ENCODE assay signal across 10 cellular contexts in genomic region chr1:38014171-38014570, GRCh38. TPM values are rescaled to one million over a fixed set of nuclear protein-coding genes. Genes with fewer than 3 reads are reported as not detected.
DNase-seq lines count a peak whose midpoint lies in the region; ATAC-seq, FAIRE-seq and TF ChIP-seq lines count a peak whose summit lies in the region.
"Had no signal": no experiment of that assay in that cellular context is flagged by ENCODE, and none has a peak within 500 bp of the region (broad histone marks: within the 10 kb centered on the region; RNA-seq: fewer than 3 reads in every experiment).

No MANE protein-coding gene starts in this region.

- peaks cover 50% of the 10 kb centered on the region for H3K79me2 ChIP-seq in keratinocyte (ENCODE audit: control insufficient read depth, insufficient read depth, low read length)

- dilution Hi-C loops in keratinocyte (cut with MboI; ENCODE audit: extremely low pct_ligation_motif_present, low sequenced_read_pairs), result no loop called here

- peak; percentile 33 for TF ChIP-seq CTCF in AG09309 (IDR thresholded peaks at IDR 0.05; ENCODE audit: control insufficient read depth, insufficient read depth, low read depth, low read length, missing control alignments)
- TF ChIP-seq CTCF in keratinocyte (optimal IDR thresholded peaks at IDR 0.05 in 1 of 3, IDR thresholded peaks at IDR 0.05 in 1 of 3, conservative IDR thresholded peaks at IDR 0.05 in 1 of 3; ENCODE audit: extremely low read depth in 1 of 3, insufficient read depth in 2 of 3, low read length in 3 of 3), result peak in 1 of 3 experiments; percentile 22

- H3K9me3 ChIP-seq in HAP-1, result no peaks in the 10 kb centered on the region
- H3K9me3 ChIP-seq in keratinocyte (ENCODE audit: control insufficient read depth, low read depth, low read length), result no peaks in the 10 kb centered on the region
- H3K9me3 ChIP-seq: uterus had no signal

- H3K9ac ChIP-seq in keratinocyte (ENCODE audit: control insufficient read depth, extremely low read depth, insufficient read depth, low read length), result no peak overlapping the region

- H3K27me3 ChIP-seq in HAP-1 (ENCODE audit: low read depth) (no peaks in the 10 kb centered on the region), keratinocyte (ENCODE audit: control insufficient read depth, extremely low read depth, insufficient read depth, low read length) (no peaks in the 10 kb centered on the region)
- H3K27me3 ChIP-seq: uterus had no signal

- H3K4me3 ChIP-seq in AG09309 (ENCODE audit: control insufficient read depth, low read depth, low read length), result no peak overlapping the region; the same call in 1 of the 2 replicates
- peak overlapping the region; percentile 80 for H3K4me3 ChIP-seq in HAP-1
- H3K4me3 ChIP-seq in keratinocyte (ENCODE audit: control insufficient read depth in 2 of 3, extremely low read depth in 1 of 3, insufficient read depth in 2 of 3, low read depth in 1 of 3, low read length in 3 of 3), result peak overlapping the region in 2 of 3 experiments; percentile 21 to 32

- peaks cover 3% of the 10 kb centered on the region for H3K9me1 ChIP-seq in keratinocyte (ENCODE audit: control insufficient read depth, extremely low read depth, insufficient read depth, low read length)

- in situ Hi-C loops in HAP-1 (cut with MboI; ENCODE audit: low sequenced_read_pairs), result no loop called here

- FAIRE-seq in keratinocyte (lab: Jason Lieb, UNC), result no peak

- peak overlapping the region; percentile 84 for H3K4me2 ChIP-seq in keratinocyte (ENCODE audit: control insufficient read depth, extremely low read depth, insufficient read depth, low read depth, low read length)

- peak overlapping the region; percentile 36 to 99 for H3K27ac Mint-ChIP-seq in activated naive CD4-positive, alpha-beta T cell treated with anti-CD3 and anti-CD28 coated beads, Interleukin-2, amount 50 U/mL, for 72 hours

- TF ChIP-seq POLR2A in GM18505 (IDR thresholded peaks at IDR 0.05; ENCODE audit: borderline replicate concordance, extremely low read depth, insufficient read depth, insufficient read length), result no peak

- no peak for DNase-seq in AG09309 (ENCODE audit: low read depth)
- peak in 1 of 2 experiments; percentile 13 for DNase-seq in HAP-1 (ENCODE audit: low spot score in 2 of 2)
- no peak for DNase-seq in activated naive CD4-positive, alpha-beta T cell treated with anti-CD3 and anti-CD28 coated beads, Interleukin-2, amount 50 U/mL, for 72 hours (ENCODE audit: low spot score in 2 of 2)
- no peak for DNase-seq in keratinocyte (ENCODE audit: low read depth, low spot score)
- no peak for DNase-seq in Ammon's horn (ENCODE audit: low spot score)
- DNase-seq: stimulated activated CD4-positive, alpha-beta T cell treated with anti-CD3 and anti-CD28 coated beads, Interleukin-15, amount 100 ng/mL, for 24 hours; uterus had no signal

- H3K9me3 Mint-ChIP-seq in activated naive CD4-positive, alpha-beta T cell treated with anti-CD3 and anti-CD28 coated beads, Interleukin-2, amount 50 U/mL, for 72 hours, result no peaks in the 10 kb centered on the region

- H3K36me3 ChIP-seq in HAP-1 (replicated peaks), result peaks cover 42% of the 10 kb centered on the region
- peaks cover 9 to 24% of the 10 kb centered on the region in 2 experiments for H3K36me3 ChIP-seq in keratinocyte (ENCODE audit: control insufficient read depth in 2 of 2, extremely low read depth in 1 of 2, insufficient read depth in 2 of 2, low read length in 2 of 2)
- H3K36me3 ChIP-seq: uterus had no signal

- H4K20me1 ChIP-seq in keratinocyte (ENCODE audit: control insufficient read depth, extremely low read depth, insufficient read depth, low read length), result no peaks in the 10 kb centered on the region

- no peak for ATAC-seq in activated naive CD4-positive, alpha-beta T cell treated with anti-CD3 and anti-CD28 coated beads, Interleukin-2, amount 50 U/mL, for 72 hours
- ATAC-seq in HG03135 (IDR thresholded peaks at IDR 0.05; ENCODE audit: unreplicated experiment) (no peak), HG03159 (IDR thresholded peaks at IDR 0.05; ENCODE audit: unreplicated experiment) (no peak), GM18505 (IDR thresholded peaks at IDR 0.05; ENCODE audit: unreplicated experiment) (no peak)

- no peak overlapping the region for H2AFZ ChIP-seq in keratinocyte (ENCODE audit: control insufficient read depth, low read length)

- peaks cover 6% of the 10 kb centered on the region for H3K4me1 ChIP-seq in HAP-1
- peaks cover 30% of the 10 kb centered on the region for H3K4me1 ChIP-seq in keratinocyte (ENCODE audit: control insufficient read depth, extremely low read depth, insufficient read depth, low read length)

- peaks cover 19 to 21% of the 10 kb centered on the region in 2 donors for H3K36me3 Mint-ChIP-seq in activated naive CD4-positive, alpha-beta T cell treated with anti-CD3 and anti-CD28 coated beads, Interleukin-2, amount 50 U/mL, for 72 hours

- no peak overlapping the region for H3K27ac ChIP-seq in keratinocyte (ENCODE audit: control insufficient read depth, insufficient read depth, low read length)

RNA-seq across cellular contexts. Expression of gene UTP11, which starts 1.6 kb away (rescaled TPM):
- total RNA-seq in activated naive CD4-positive, alpha-beta T cell treated with anti-CD3 and anti-CD28 coated beads, Interleukin-2, amount 50 U/mL, for 72 hours, result 10 to 100 TPM; 55.7 to 92.2 TPM
- polyA plus RNA-seq in keratinocyte, result 24.1 to 50.0 TPM (median 49.1 TPM) in 3 replicates
- 145 TPM for polyA plus RNA-seq in keratinocyte (2011; ENCODE audit: low read depth)
- polyA plus RNA-seq in keratinocyte (2011; cell fraction: cytosol; rRNA removed), result 26.4 and 35.2 TPM in 2 replicates
- 24.5 and 39.0 TPM in 2 replicates for polyA plus RNA-seq in keratinocyte (2011; cell fraction: nucleus; rRNA removed)
- polyA plus RNA-seq in keratinocyte (2012; ENCODE audit: low replicate concordance), result 31.7 and 64.5 TPM in 2 replicates
- polyA minus RNA-seq in keratinocyte, result 5.7 to 12.6 TPM (median 7.4 TPM) in 3 replicates
- 15.3 TPM for polyA minus RNA-seq in keratinocyte (2011; cell fraction: cytosol; rRNA and poly(A)+ RNA removed)
- 6.4 and 13.8 TPM in 2 replicates for polyA minus RNA-seq in keratinocyte (2011; cell fraction: nucleus; rRNA and poly(A)+ RNA removed)

RNA-seq across cellular contexts. Expression of gene FHL3, which starts 8.9 kb away (rescaled TPM):
- total RNA-seq in activated naive CD4-positive, alpha-beta T cell treated with anti-CD3 and anti-CD28 coated beads, Interleukin-2, amount 50 U/mL, for 72 hours, result 10 to 100 TPM; 17.9 to 39.0 TPM
- polyA plus RNA-seq in keratinocyte, result 5.1 to 24.6 TPM (median 5.2 TPM) in 3 replicates
- polyA plus RNA-seq in keratinocyte (2011; ENCODE audit: low read depth), result 6.6 TPM
- 9.0 and 16.5 TPM in 2 replicates for polyA plus RNA-seq in keratinocyte (2011; cell fraction: cytosol; rRNA removed)
- polyA plus RNA-seq in keratinocyte (2011; cell fraction: nucleus; rRNA removed), result 10.2 and 14.7 TPM in 2 replicates
- polyA plus RNA-seq in keratinocyte (2012; ENCODE audit: low replicate concordance), result 11.9 and 29.7 TPM in 2 replicates
- polyA minus RNA-seq in keratinocyte, result 16.0 to 51.9 TPM (median 20.1 TPM) in 3 replicates
- 16.7 TPM for polyA minus RNA-seq in keratinocyte (2011; cell fraction: cytosol; rRNA and poly(A)+ RNA removed)
- 9.4 and 14.0 TPM in 2 replicates for polyA minus RNA-seq in keratinocyte (2011; cell fraction: nucleus; rRNA and poly(A)+ RNA removed)

RNA-seq across cellular contexts. Expression of gene SF3A3, which starts 24.3 kb away (rescaled TPM):
- total RNA-seq in activated naive CD4-positive, alpha-beta T cell treated with anti-CD3 and anti-CD28 coated beads, Interleukin-2, amount 50 U/mL, for 72 hours, result 10 to 100 TPM; 92.9 to 99.3 TPM
- polyA plus RNA-seq in keratinocyte, result 26.4 to 47.0 TPM (median 44.5 TPM) in 3 replicates
- polyA plus RNA-seq in keratinocyte (2011; ENCODE audit: low read depth), result 125 TPM
- polyA plus RNA-seq in keratinocyte (2011; cell fraction: cytosol; rRNA removed), result 27.8 and 45.9 TPM in 2 replicates
- 37.7 and 48.5 TPM in 2 replicates for polyA plus RNA-seq in keratinocyte (2011; cell fraction: nucleus; rRNA removed)
- 30.4 and 59.0 TPM in 2 replicates for polyA plus RNA-seq in keratinocyte (2012; ENCODE audit: low replicate concordance)
- 7.8 to 38.2 TPM (median 21.6 TPM) in 3 replicates for polyA minus RNA-seq in keratinocyte
- 37.4 TPM for polyA minus RNA-seq in keratinocyte (2011; cell fraction: cytosol; rRNA and poly(A)+ RNA removed)
- polyA minus RNA-seq in keratinocyte (2011; cell fraction: nucleus; rRNA and poly(A)+ RNA removed), result 19.1 and 28.4 TPM in 2 replicates

RNA-seq across cellular contexts. Expression of gene POU3F1, which starts 32.4 kb away (rescaled TPM):
- not detected for total RNA-seq in activated naive CD4-positive, alpha-beta T cell treated with anti-CD3 and anti-CD28 coated beads, Interleukin-2, amount 50 U/mL, for 72 hours
- polyA plus RNA-seq in keratinocyte, result 0.32 to 1.3 TPM (median 0.59 TPM) in 3 replicates
- 0.71 TPM for polyA plus RNA-seq in keratinocyte (2011; ENCODE audit: low read depth)
- polyA plus RNA-seq in keratinocyte (2011; cell fraction: cytosol; rRNA removed), result 0.33 and 0.84 TPM in 2 replicates
- 0.52 and 1.7 TPM in 2 replicates for polyA plus RNA-seq in keratinocyte (2011; cell fraction: nucleus; rRNA removed)
- 0.87 and 2.2 TPM in 2 replicates for polyA plus RNA-seq in keratinocyte (2012; ENCODE audit: low replicate concordance)
- polyA minus RNA-seq in keratinocyte, result 0.61 to 0.72 TPM (median 0.63 TPM) in 3 replicates
- 3.3 TPM for polyA minus RNA-seq in keratinocyte (2011; cell fraction: cytosol; rRNA and poly(A)+ RNA removed)
- polyA minus RNA-seq in keratinocyte (2011; cell fraction: nucleus; rRNA and poly(A)+ RNA removed), result 1.7 and 1.8 TPM in 2 replicates
- total RNA-seq: uterus had no signal
